ENCODE assay signal across 17 cellular contexts in genomic region chr14:90651405-90651804, GRCh38.
A peak's percentile ranks its signal among the peaks of the same experiment; 100 is the strongest.
DNase-seq lines count a peak whose midpoint lies in the region; ATAC-seq and TF ChIP-seq lines count a peak whose summit lies in the region.
"Had no signal": no experiment of that assay in that cellular context is flagged by ENCODE, and none has a peak within 500 bp of the region (broad histone marks: within the 10 kb centered on the region; RNA-seq: fewer than 3 reads in every experiment).

No MANE protein-coding gene starts in this region.

- H3K36me3 ChIP-seq in iPS-20b (ENCODE audit: insufficient read depth, low read depth, low read length) (no peaks in the 10 kb centered on the region), gastroesophageal sphincter (peaks cover 0 to 16% of the 10 kb centered on the region in 2 donors)

- no peak for TF ChIP-seq CTCF in nephron (IDR thresholded peaks at IDR 0.05; ENCODE audit: unreplicated experiment in 3 of 3)
- no peak for TF ChIP-seq CTCF in gastroesophageal sphincter (IDR thresholded peaks at IDR 0.05)

- no peak overlapping the region for H3K4me3 ChIP-seq in iPS-20b (ENCODE audit: low read length)
- no peak overlapping the region for H3K4me3 ChIP-seq in gastroesophageal sphincter
- H3K4me3 ChIP-seq: PC-9 had no signal

- WGBS in gastroesophageal sphincter (ENCODE audit: low coverage in 1 of 2), 2 donors: 44 to 75% methylated on average over 2 to 3 of the region's 3 CpGs

- H3K4me1 Mint-ChIP-seq in nephron: peaks cover 69% of the 10 kb centered on the region

- H3K27me3 ChIP-seq in iPS-20b (ENCODE audit: insufficient read depth, low read length) (no peaks in the 10 kb centered on the region), gastroesophageal sphincter (no peaks in the 10 kb centered on the region)

- H3K4me1 ChIP-seq in iPS-20b (ENCODE audit: insufficient read depth, low read length): peaks cover 14% of the 10 kb centered on the region
- H3K4me1 ChIP-seq in gastroesophageal sphincter: peaks cover 4 to 73% (median 12%) of the 10 kb centered on the region in 3 donors

- no peaks in the 10 kb centered on the region for H3K27me3 Mint-ChIP-seq in nephron (ENCODE audit: low read depth)
- H3K27me3 Mint-ChIP-seq: CD4-positive, CD25-positive, alpha-beta regulatory T cell had no signal

- H3K27ac ChIP-seq in angular gyrus (ENCODE audit: low read depth, low read length): peak overlapping the region; percentile 77
- no peak overlapping the region for H3K27ac ChIP-seq in iPS-20b (ENCODE audit: low read length)
- H3K27ac ChIP-seq in temporal lobe (ENCODE audit: low read depth, low read length): peak overlapping the region; percentile 67
- H3K27ac ChIP-seq in gastroesophageal sphincter: peak overlapping the region in 2 of 4 donors; percentile 20 to 50
- H3K27ac ChIP-seq: PC-9 had no signal

- no peak for TF ChIP-seq POLR2A in gastroesophageal sphincter (IDR thresholded peaks at IDR 0.05)

- TF ChIP-seq EP300 in gastroesophageal sphincter (IDR thresholded peaks at IDR 0.05): no peak

- no peaks in the 10 kb centered on the region for H3K9me3 Mint-ChIP-seq in nephron
- H3K9me3 Mint-ChIP-seq: CD4-positive, CD25-positive, alpha-beta regulatory T cell had no signal

- no peak for ATAC-seq in gastroesophageal sphincter
- no peak for ATAC-seq in HG03460 (IDR thresholded peaks at IDR 0.05; ENCODE audit: unreplicated experiment)

- H3K9me3 ChIP-seq in iPS-20b (ENCODE audit: insufficient read depth, low read depth, low read length) (no peaks in the 10 kb centered on the region), gastroesophageal sphincter (no peaks in the 10 kb centered on the region)

- H3K27ac Mint-ChIP-seq in nephron: peak overlapping the region; percentile 75 to 92 (median 87)
- H3K27ac Mint-ChIP-seq: CD4-positive, CD25-positive, alpha-beta regulatory T cell had no signal

- peaks cover 30% of the 10 kb centered on the region for H3K36me3 Mint-ChIP-seq in nephron (ENCODE audit: low read depth)

- no peak for DNase-seq in DMS79 treated with DMSO at 0.1 percent for 48 hours (lab: John Stamatoyannopoulos, UW)
- DNase-seq: CD4-positive, CD25-positive, alpha-beta regulatory T cell; Karpas-422; NCI-H1048; NCI-H1436 treated with DMSO at 0.1 percent for 48 hours; NCI-H1930; NCI-H510A; NCI-H748 treated with DMSO at 0.1 percent for 48 hours; PC-9; RPMI8226; SHP77 had no signal

- H3K9ac ChIP-seq in iPS-20b (ENCODE audit: low read depth, low read length): peak overlapping the region; percentile 25; the same call in 1 of the 2 replicates

- peak overlapping the region in 2 of 3 experiments; percentile 14 to 29 for H3K4me3 Mint-ChIP-seq in nephron
- H3K4me3 Mint-ChIP-seq: CD4-positive, CD25-positive, alpha-beta regulatory T cell had no signal
